In genomic region chr16:54947616-54948015, GRCh38 we compare ENCODE assay signal across 10 cellular contexts.
"Had no signal": no experiment of that assay in that cellular context is flagged by ENCODE, and none has a peak within 500 bp of the region (broad histone marks: within the 10 kb centered on the region; RNA-seq: fewer than 3 reads in every experiment).

No MANE protein-coding gene starts in this region.

- H3K4me3 Mint-ChIP-seq: GM23338, H9, HFFc6 had no signal

- H3K27ac ChIP-seq: GM23248 had no signal

- FAIRE-seq: H54 had no signal

- H3K36me3 ChIP-seq: HAP-1 had no signal

- H2AFZ ChIP-seq: GM23248, GM23338 had no signal

- H3K9me3 ChIP-seq: HAP-1 had no signal

- H3K4me2 ChIP-seq: GM23338 had no signal

- H3K27ac Mint-ChIP-seq: GM23338, H9, HFFc6 had no signal

- H3K4me1 ChIP-seq: HAP-1 had no signal

- DNase-seq: GOT3, H7, H9, HCEC 1CT, HFFc6 had no signal

- H3K9me3 Mint-ChIP-seq: GM23338, H9, HFFc6 had no signal

- ATAC-seq: GM23338, HCT116 had no signal

- H3K9ac ChIP-seq: GM23248 had no signal

- H3K4me3 ChIP-seq: GM23248, GM23338, HAP-1 had no signal
